ENCODE assay signal across 8 cellular contexts in the genomic region with DNA sequence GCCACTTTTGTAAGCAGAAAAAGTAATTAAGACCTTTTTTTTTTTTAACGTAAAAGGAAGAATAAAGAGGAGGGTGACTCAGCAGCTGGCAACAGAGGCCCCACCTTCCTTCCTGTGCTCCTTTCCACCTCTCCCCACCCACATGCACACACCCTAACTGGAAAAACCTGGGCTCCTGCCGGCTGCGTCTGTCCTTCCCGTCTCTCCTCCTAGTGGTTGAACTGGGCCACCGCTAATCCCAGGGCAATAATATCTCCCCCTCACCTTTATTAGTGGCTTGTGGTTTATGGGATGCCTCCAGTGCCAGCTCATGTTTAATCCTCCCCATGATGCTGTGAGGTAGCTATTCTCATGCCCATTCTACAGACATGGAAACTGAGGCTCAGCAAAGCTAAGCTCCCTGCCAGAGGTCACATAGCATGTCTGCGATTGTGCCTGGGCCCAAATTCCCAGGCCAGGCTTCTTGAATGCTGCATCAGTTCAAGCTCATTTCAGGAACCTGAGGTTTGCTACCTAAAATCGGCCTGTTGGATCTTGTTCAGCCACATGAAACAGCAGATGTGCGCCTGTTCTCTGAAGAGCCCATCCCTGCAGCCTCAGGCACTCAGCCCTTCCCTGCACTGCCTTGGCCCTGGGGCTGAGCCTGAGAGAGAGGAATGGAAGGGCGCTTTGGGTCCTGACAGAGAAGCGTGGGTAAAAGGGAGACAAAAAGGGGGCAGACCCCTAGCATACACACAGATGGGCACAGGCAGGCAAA.
DNase-seq lines count a peak whose midpoint lies in the region; ATAC-seq and TF ChIP-seq lines count a peak whose summit lies in the region.

No MANE protein-coding gene starts in this region.

- H3K9me3 ChIP-seq in KOPT-K1 (ENCODE audit: insufficient read depth, low read length, poor library complexity, severe bottlenecking) (no peaks in the 10 kb centered on the region), adrenal gland (replicated peaks in 1 of 3) (no peaks in the 10 kb centered on the region)

- no peak overlapping the region for H4K5ac ChIP-seq in mesendoderm (ENCODE audit: low read length)

- H3K4me1 ChIP-seq in adrenal gland (replicated peaks in 1 of 2), result peaks cover 0 to 15% of the 10 kb centered on the region in 2 donors
- peaks cover 5% of the 10 kb centered on the region for H3K4me1 ChIP-seq in mesendoderm (ENCODE audit: control insufficient read depth, low read depth, low read length)

- H3K9ac ChIP-seq in mesendoderm (ENCODE audit: low read length), result no peak overlapping the region

- H2BK15ac ChIP-seq in mesendoderm (replicated peaks; ENCODE audit: low read depth), result no peak overlapping the region

- peak overlapping the region; percentile 47 for H3K56ac ChIP-seq in mesendoderm (ENCODE audit: low read length)

- no peak overlapping the region for H2BK120ac ChIP-seq in mesendoderm (ENCODE audit: low read depth, low read length)

- no peaks in the 10 kb centered on the region for H3K36me3 ChIP-seq in KOPT-K1 (ENCODE audit: insufficient read depth, low read length)
- H3K36me3 ChIP-seq in adrenal gland (replicated peaks in 1 of 2), result no peaks in the 10 kb centered on the region
- no peaks in the 10 kb centered on the region for H3K36me3 ChIP-seq in mesendoderm (ENCODE audit: control insufficient read depth, insufficient read depth, low read length)

- H3K4me3 ChIP-seq in adrenal gland, result no peak overlapping the region
- no peak overlapping the region for H3K4me3 ChIP-seq in mesendoderm (ENCODE audit: low read length)

- no peak overlapping the region for H4K8ac ChIP-seq in mesendoderm (ENCODE audit: low read depth, low read length)

- no peak overlapping the region for H3K18ac ChIP-seq in mesendoderm (ENCODE audit: low read length)

- no peak overlapping the region for H3K4me2 ChIP-seq in mesendoderm (ENCODE audit: low read length)

- 44 to 61% (median 57%) methylated on average over 8 to 10 of the region's 10 CpGs for WGBS in adrenal gland, 4 donors
- WGBS in mesendoderm (ENCODE audit: extremely low coverage, insufficient coverage, low lambda C conversion rate), result no CpG with 5 or more reads among the region's 10 CpGs

- no peaks in the 10 kb centered on the region for H3K79me2 ChIP-seq in mesendoderm (ENCODE audit: control insufficient read depth, insufficient read depth, low read length)

- peak in 4 of 6 experiments; percentile 6 to 41 (median 22) for TF ChIP-seq CTCF in adrenal gland (IDR thresholded peaks at IDR 0.05)

- H3K27me3 ChIP-seq in adrenal gland (no peaks in the 10 kb centered on the region), mesendoderm (ENCODE audit: insufficient read depth, low read length, poor library complexity) (no peaks in the 10 kb centered on the region)

- peak overlapping the region; percentile 49 for H3K27ac ChIP-seq in KOPT-K1 (ENCODE audit: low read depth, low read length, poor library complexity, severe bottlenecking)
- H3K27ac ChIP-seq in adrenal gland, result no peak overlapping the region
- H3K27ac ChIP-seq in mesendoderm (ENCODE audit: low read depth, low read length), result no peak overlapping the region

- H2AK5ac ChIP-seq in mesendoderm (ENCODE audit: low read length), result no peak overlapping the region

- DNase-seq in DMS53 (lab: John Stamatoyannopoulos, UW) (peak; percentile 93), adrenal gland (peak in 1 of 7 donors; percentile 48), mesendoderm (peak; percentile 93), NCI-H1105 treated with DMSO at 0.1 percent for 48 hours (lab: John Stamatoyannopoulos, UW) (no peak), DMS79 (lab: John Stamatoyannopoulos, UW) (no peak), NCI-H1048 (lab: John Stamatoyannopoulos, UW) (no peak)

- intact Hi-C loops in adrenal gland (cut with DNase I), result loop anchor here (5.0 kb wide), 3 partner anchors 117 to 177 kb away; no protein-coding TSS in a partner anchor

- no peak for ATAC-seq in GM18873 (IDR thresholded peaks at IDR 0.05; ENCODE audit: low FRiP score, unreplicated experiment)

- H2BK5ac ChIP-seq in mesendoderm (ENCODE audit: low read length), result no peak overlapping the region

- no peaks in the 10 kb centered on the region for H3K79me1 ChIP-seq in mesendoderm (ENCODE audit: low read length)

- H3K4ac ChIP-seq in mesendoderm (ENCODE audit: low read depth, low read length), result no peak overlapping the region

- H3K23ac ChIP-seq in mesendoderm (ENCODE audit: low read length), result no peak overlapping the region

- TF ChIP-seq POLR2A in adrenal gland (IDR thresholded peaks at IDR 0.05), result no peak

Comparison
In these comparisons a context has a peak if more than half of its experiments do, and no peak if none do; other contexts are left out.
1. DNase-seq: peak in DMS53 (single experiment) and mesendoderm (single experiment); none in NCI-H1105 treated with DMSO at 0.1 percent for 48 hours (single experiment), DMS79 (single experiment) and NCI-H1048 (single experiment).